ENCODE assay signal across 13 cellular contexts in the genomic region with DNA sequence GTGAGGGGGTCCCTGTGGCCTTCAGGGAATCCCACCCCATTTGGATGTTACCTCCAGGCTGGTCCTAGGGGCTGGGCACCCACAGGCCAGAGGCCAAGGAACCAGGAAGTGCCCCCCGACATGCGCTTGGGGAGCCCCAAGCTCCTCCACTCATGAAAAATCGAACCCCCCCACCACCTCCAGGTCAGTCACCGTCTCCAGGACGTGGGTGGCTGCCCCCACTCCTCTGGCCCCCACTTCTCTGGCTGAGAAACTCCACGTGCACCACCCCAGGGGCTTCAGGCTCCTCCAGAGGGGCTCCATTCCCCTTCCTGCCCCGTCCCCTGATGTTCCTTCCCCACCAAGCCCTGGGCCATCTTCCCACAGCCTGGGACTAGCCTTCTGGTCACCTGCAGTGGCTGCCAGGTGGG. TPM values are rescaled to one million over a fixed set of nuclear protein-coding genes. Genes with fewer than 3 reads are reported as not detected.
A peak's percentile ranks its signal among the peaks of the same experiment; 100 is the strongest.
DNase-seq lines count a peak whose midpoint lies in the region; ATAC-seq lines count a peak whose summit lies in the region.
"Had no signal": no experiment of that assay in that cellular context is flagged by ENCODE, and none has a peak within 500 bp of the region (broad histone marks: within the 10 kb centered on the region; RNA-seq: fewer than 3 reads in every experiment).

No MANE protein-coding gene starts in this region.

- no peaks in the 10 kb centered on the region for H3K36me3 Mint-ChIP-seq in activated T-cell treated with anti-CD3 and anti-CD28 coated beads, Interleukin-2, amount 50 U/mL, for 4 hours (ENCODE audit: insufficient read depth)

- H3K9me3 Mint-ChIP-seq in activated T-cell treated with anti-CD3 and anti-CD28 coated beads, Interleukin-2, amount 50 U/mL, for 4 hours, result no peaks in the 10 kb centered on the region

- ATAC-seq in activated T-cell treated with anti-CD3 and anti-CD28 coated beads, Interleukin-2, amount 50 U/mL, for 4 hours, result no peak

- peak overlapping the region; percentile 76 to 82 for H3K27ac ChIP-seq in esophagus (ENCODE audit: low read depth in 2 of 2, low read length in 1 of 2)
- peak overlapping the region; percentile 54 to 77 for H3K27ac ChIP-seq in mucosa of rectum (ENCODE audit: low read depth in 2 of 2, low read length in 2 of 2)
- H3K27ac ChIP-seq in temporal lobe (ENCODE audit: low read depth, low read length), result peak overlapping the region; percentile 1
- H3K27ac ChIP-seq: SJCRH30 had no signal

- WGBS in esophagus, 2 donors, result 87 to 88% methylated on average over 6 to 7 of the region's 7 CpGs

- peak overlapping the region; percentile 62 for H3K9ac ChIP-seq in NT2/D1 (ENCODE audit: insufficient read length, low read depth)
- H3K9ac ChIP-seq in mucosa of rectum (ENCODE audit: low read depth in 1 of 2, low read length in 2 of 2), result peak overlapping the region in 1 of 2 donors; percentile 2

- no peak overlapping the region for H3K4me3 ChIP-seq in NT2/D1 (ENCODE audit: insufficient read length, low read depth)
- no peak overlapping the region for H3K4me3 ChIP-seq in esophagus (ENCODE audit: low read depth in 1 of 2, low read length in 2 of 2)
- H3K4me3 ChIP-seq in mucosa of rectum (ENCODE audit: low read length in 2 of 2), result no peak overlapping the region
- H3K4me3 ChIP-seq: SJCRH30 had no signal

- H3K9me3 ChIP-seq in NT2/D1 (ENCODE audit: insufficient read depth, low read length), result no peaks in the 10 kb centered on the region
- H3K9me3 ChIP-seq in esophagus (ENCODE audit: control insufficient read depth in 2 of 2, insufficient read depth in 1 of 2, low read depth in 1 of 2, low read length in 1 of 2), result no peaks in the 10 kb centered on the region
- H3K9me3 ChIP-seq in mucosa of rectum (ENCODE audit: control insufficient read depth in 2 of 2, low read length in 2 of 2), result no peaks in the 10 kb centered on the region

- H3K4me1 ChIP-seq in NT2/D1 (ENCODE audit: insufficient read depth, insufficient read length) (peaks cover 48% of the 10 kb centered on the region), esophagus (ENCODE audit: control insufficient read depth in 2 of 2, insufficient read depth in 2 of 2, low read length in 1 of 2) (peaks cover 0 to 11% of the 10 kb centered on the region in 2 donors), mucosa of rectum (ENCODE audit: control insufficient read depth in 2 of 2, insufficient read depth in 2 of 2, low read length in 2 of 2) (peaks cover 4 to 17% of the 10 kb centered on the region in 2 donors)

- DNase-seq in NT2/D1 (ENCODE audit: low read depth, low spot score) (no peak), NCI-H446 treated with DMSO at 0.1 percent for 48 hours (lab: John Stamatoyannopoulos, UW) (no peak), NCI-H187 (lab: John Stamatoyannopoulos, UW) (no peak), GM19238 (ENCODE audit: insufficient read length, low spot score) (no peak)
- no peak for DNase-seq in activated T-cell treated with anti-CD3 and anti-CD28 coated beads, Interleukin-2, amount 50 U/mL, for 4 hours
- DNase-seq: activated CD8-positive, alpha-beta memory T cell treated with anti-CD3 and anti-CD28 coated beads, Interleukin-2, amount 50 U/mL, for 48 hours; KG1; NCI-H526; stimulated activated CD4-positive, alpha-beta T cell treated with anti-CD3 and anti-CD28 coated beads, Interleukin-2, amount 100 ng/mL, for 24 hours had no signal

- H3K4me3 Mint-ChIP-seq in activated T-cell treated with anti-CD3 and anti-CD28 coated beads, Interleukin-2, amount 50 U/mL, for 4 hours, result no peak overlapping the region

- H3K27me3 ChIP-seq in NT2/D1 (ENCODE audit: insufficient read depth, insufficient read length) (no peaks in the 10 kb centered on the region), esophagus (ENCODE audit: control insufficient read depth in 1 of 2, insufficient read depth in 2 of 2, low read length in 2 of 2) (no peaks in the 10 kb centered on the region), mucosa of rectum (ENCODE audit: control insufficient read depth in 2 of 2, insufficient read depth in 2 of 2, low read length in 2 of 2) (no peaks in the 10 kb centered on the region)
- H3K27me3 ChIP-seq: SJCRH30 had no signal

- H3K27me3 Mint-ChIP-seq in activated T-cell treated with anti-CD3 and anti-CD28 coated beads, Interleukin-2, amount 50 U/mL, for 4 hours (ENCODE audit: low read depth), result peaks cover 9% of the 10 kb centered on the region

- peaks cover 16% of the 10 kb centered on the region for H3K4me1 Mint-ChIP-seq in activated T-cell treated with anti-CD3 and anti-CD28 coated beads, Interleukin-2, amount 50 U/mL, for 4 hours (ENCODE audit: low read depth)

- H3K36me3 ChIP-seq in NT2/D1 (ENCODE audit: insufficient read depth, insufficient read length, low read length), result no peaks in the 10 kb centered on the region
- H3K36me3 ChIP-seq in esophagus (ENCODE audit: control insufficient read depth in 2 of 2, insufficient read depth in 2 of 2, low read length in 1 of 2), result no peaks in the 10 kb centered on the region
- H3K36me3 ChIP-seq in mucosa of rectum (ENCODE audit: control insufficient read depth in 2 of 2, insufficient read depth in 2 of 2, low read length in 2 of 2), result no peaks in the 10 kb centered on the region
- H3K36me3 ChIP-seq: SJCRH30 had no signal

RNA-seq across cellular contexts. Expression of gene POFUT2, which starts 30.5 kb away (rescaled TPM):
- polyA plus RNA-seq in esophagus, result 10 to 100 TPM in 1 of 2 donors, 1 to 10 TPM in 1; 6.4 to 13.3 TPM
- total RNA-seq in temporal lobe, result 7.4 TPM
- total RNA-seq in activated T-cell treated with anti-CD3 and anti-CD28 coated beads, Interleukin-2, amount 50 U/mL, for 4 hours, result 10 to 100 TPM; 14.4 to 17.1 (median 15.1) TPM

Comparison
In these comparisons a context has a peak if more than half of its experiments do, and no peak if none do; other contexts are left out.
1. H3K27ac ChIP-seq: peak in every context shown above with its lines; median percentile 79 in esophagus; 66 in mucosa of rectum; 1 in temporal lobe.